ENCODE assay signal across 8 cellular contexts in genomic region chr1:31296486-31297272, GRCh38. TPM values are rescaled to one million over a fixed set of nuclear protein-coding genes. Genes with fewer than 3 reads are reported as not detected.
DNase-seq lines count a peak whose midpoint lies in the region; TF ChIP-seq lines count a peak whose summit lies in the region.

SNRNP40 (minus strand) TSS chr1:31296788; CDS start chr1:31296751, 37 bp downstream.
ZCCHC17 (plus strand) TSS chr1:31297032; CDS start chr1:31310099, 13,067 bp downstream.

- in situ Hi-C loops in SK-MEL-5 (cut with HindIII; ENCODE audit: low pct_unique_long_range_greater_than_20kb, low sequenced_read_pairs), result no loop called here

- no peaks in the 10 kb centered on the region for H3K9me3 Mint-ChIP-seq in activated naive CD4-positive, alpha-beta T cell treated with anti-CD3 and anti-CD28 coated beads for 36 hours

- CTCF ChIA-PET in HEK293T (lab: Yijun Ruan, JAX), result interaction anchor here (0.9 to 1.1 kb wide), 2 partner anchors 77 to 98 kb away, joined by 3 read pairs; partner anchors contain the start of gene FABP3
- CTCF ChIA-PET in activated naive CD4-positive, alpha-beta T cell treated with anti-CD3 and anti-CD28 coated beads for 36 hours (lab: Charles Lee), result interaction anchor here (0.6 to 1.6 kb wide), 3 partner anchors 13 to 135 kb away, joined by 3 to 4 read pairs (median 3); no protein-coding TSS in a partner anchor

- intact Hi-C loops in activated naive CD4-positive, alpha-beta T cell treated with anti-CD3 and anti-CD28 coated beads for 36 hours (cut with micrococcal nuclease), result loop anchor here (1.0 to 10.0 kb wide), 3 partner anchors 231 to 638 kb away; partner anchors contain the start of genes PTP4A2 and PUM1

- peak within 1 kb of the TSS; percentile 65 for H3K27ac ChIP-seq in temporal lobe (ENCODE audit: low read depth, low read length)

- DNase-seq in GM04503 (ENCODE audit: low read depth) (peak; percentile 99), HEK293T (ENCODE audit: extremely low spot score) (peak; percentile 99), MV-4-11 (lab: John Stamatoyannopoulos, UW) (peak; percentile 100), SK-MEL-5 (ENCODE audit: low read depth, low spot score) (peak; percentile 99), germinal center (ENCODE audit: low spot score) (peak; percentile 99), nucleus accumbens (lab: John Stamatoyannopoulos, UW) (peak; percentile 52 to 100 (median 93))
- peak; percentile 97 for DNase-seq in activated naive CD4-positive, alpha-beta T cell treated with anti-CD3 and anti-CD28 coated beads for 36 hours

- POLR2A ChIA-PET in HEK293T (lab: Yijun Ruan, JAX), result interaction anchor here (0.7 to 1.6 kb wide), 32 partner anchors 9 to 275 kb away, joined by 3 to 20 read pairs (median 4); partner anchors contain the start of gene FABP3

- H3K27ac Mint-ChIP-seq in activated naive CD4-positive, alpha-beta T cell treated with anti-CD3 and anti-CD28 coated beads for 36 hours, result no peak within 1 kb of the TSS

- H3K4me1 Mint-ChIP-seq in activated naive CD4-positive, alpha-beta T cell treated with anti-CD3 and anti-CD28 coated beads for 36 hours (ENCODE audit: low read depth), result peaks cover 36% of the 10 kb centered on the region

- H3K27me3 Mint-ChIP-seq in activated naive CD4-positive, alpha-beta T cell treated with anti-CD3 and anti-CD28 coated beads for 36 hours (ENCODE audit: low read depth), result no peaks in the 10 kb centered on the region

- H3K36me3 Mint-ChIP-seq in activated naive CD4-positive, alpha-beta T cell treated with anti-CD3 and anti-CD28 coated beads for 36 hours (ENCODE audit: low read depth), result peaks cover 20% of the 10 kb centered on the region

- no peak within 1 kb of the TSS for H3K4me3 Mint-ChIP-seq in activated naive CD4-positive, alpha-beta T cell treated with anti-CD3 and anti-CD28 coated beads for 36 hours

TF ChIP-seq in HEK293T, 16 proteins besides CTCF, POLR2A, EP300 and RAD21:
- TF ChIP-seq L3MBTL2 (conservative IDR thresholded peaks at IDR 0.05) (peak; percentile 66), LEF1 (IDR thresholded peaks at IDR 0.05; ENCODE audit: borderline replicate concordance) (no peak), ELF4 (IDR thresholded peaks at IDR 0.05) (peak; percentile 42), NFRKB (IDR thresholded peaks at IDR 0.05) (peak; percentile 68; the same call in 1 of the 2 replicates)

RNA-seq across cellular contexts. Expression of gene SNRNP40, which starts in this region (rescaled TPM):
- total RNA-seq in SK-MEL-5 (2014; rRNA removed; shearing (Covaris generic)), result 98.5 and 102 TPM in 2 replicates
- 46.6 and 51.7 TPM in 2 replicates for polyA plus RNA-seq in SK-MEL-5 (2015; cell fraction: cytosol; rRNA removed)
- 40.5 and 56.5 TPM in 2 replicates for polyA plus RNA-seq in SK-MEL-5 (2015; cell fraction: nucleus; rRNA removed)
- total RNA-seq in activated naive CD4-positive, alpha-beta T cell treated with anti-CD3 and anti-CD28 coated beads for 36 hours, result 100 to 1,000 TPM; 101 to 106 TPM
- total RNA-seq in temporal lobe, result 63.9 TPM

RNA-seq across cellular contexts. Expression of gene ZCCHC17, which starts in this region (rescaled TPM):
- 35.3 and 38.0 TPM in 2 replicates for total RNA-seq in SK-MEL-5 (2014; rRNA removed; shearing (Covaris generic))
- polyA plus RNA-seq in SK-MEL-5 (2015; cell fraction: cytosol; rRNA removed), result 32.6 and 37.9 TPM in 2 replicates
- 14.3 and 16.9 TPM in 2 replicates for polyA plus RNA-seq in SK-MEL-5 (2015; cell fraction: nucleus; rRNA removed)
- 10 to 100 TPM; 20.8 to 21.2 TPM for total RNA-seq in activated naive CD4-positive, alpha-beta T cell treated with anti-CD3 and anti-CD28 coated beads for 36 hours
- total RNA-seq in temporal lobe, result 31.5 TPM

Comparison
In these comparisons a context has a peak if more than half of its experiments do, and no peak if none do; other contexts are left out.
1. Peak in every context shown above with its lines: DNase-seq and H3K27ac ChIP-seq.